2 cellular contexts compared by ENCODE assay signal in the genomic region with DNA sequence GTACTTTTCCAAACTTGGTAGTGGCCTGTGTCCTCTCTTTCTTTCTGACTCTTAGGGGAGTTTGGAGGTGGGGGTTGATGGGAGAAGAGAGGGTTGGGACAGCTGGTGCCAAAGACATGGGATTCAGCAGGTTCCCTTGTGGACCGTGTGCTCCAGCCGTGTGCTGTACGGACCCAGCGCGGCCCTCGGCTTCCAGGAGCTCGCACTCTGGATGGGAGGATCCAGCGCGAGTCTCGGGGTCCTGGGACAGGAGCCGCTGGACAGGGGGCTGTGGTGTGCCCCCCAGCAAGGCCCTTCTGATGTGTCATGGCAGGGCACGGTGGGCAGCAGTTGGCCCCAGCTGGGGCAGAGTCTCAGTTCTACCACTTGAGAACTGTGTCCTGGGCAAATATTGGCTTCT.
TF ChIP-seq lines count a peak whose summit lies in the region.

No MANE protein-coding gene starts in this region.

TF ChIP-seq in IMR-90, 13 proteins besides CTCF, POLR2A, EP300 and RAD21:
- TF ChIP-seq, protein P1, sequence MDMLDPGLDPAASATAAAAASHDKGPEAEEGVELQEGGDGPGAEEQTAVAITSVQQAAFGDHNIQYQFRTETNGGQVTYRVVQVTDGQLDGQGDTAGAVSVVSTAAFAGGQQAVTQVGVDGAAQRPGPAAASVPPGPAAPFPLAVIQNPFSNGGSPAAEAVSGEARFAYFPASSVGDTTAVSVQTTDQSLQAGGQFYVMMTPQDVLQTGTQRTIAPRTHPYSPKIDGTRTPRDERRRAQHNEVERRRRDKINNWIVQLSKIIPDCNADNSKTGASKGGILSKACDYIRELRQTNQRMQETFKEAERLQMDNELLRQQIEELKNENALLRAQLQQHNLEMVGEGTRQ (IDR thresholded peaks at IDR 0.05; ENCODE audit: low read depth, low read length), result no peak
- TF ChIP-seq RFX5 (IDR thresholded peaks at IDR 0.05; ENCODE audit: low read depth, low read length) (no peak), BHLHE40 (IDR thresholded peaks at IDR 0.05; ENCODE audit: low read depth, low read length) (no peak), CHD1 (IDR thresholded peaks at IDR 0.05; ENCODE audit: low read depth, low read length) (no peak), MXI1 (IDR thresholded peaks at IDR 0.05; ENCODE audit: borderline replicate concordance, low read depth, low read length) (no peak), CEBPB (IDR thresholded peaks at IDR 0.05; ENCODE audit: low read depth, low read length) (no peak), MAZ (IDR thresholded peaks at IDR 0.05; ENCODE audit: borderline replicate concordance, low read depth, low read length) (no peak), FOS (IDR thresholded peaks at IDR 0.05; ENCODE audit: low read depth, low read length) (no peak), MAFK (IDR thresholded peaks at IDR 0.05; ENCODE audit: low read depth, low read length) (no peak), SMC3 (IDR thresholded peaks at IDR 0.05; ENCODE audit: low read depth, low read length) (no peak), RCOR1 (IDR thresholded peaks at IDR 0.05; ENCODE audit: insufficient replicate concordance, low read length) (no peak), NFE2L2 (IDR thresholded peaks at IDR 0.05; ENCODE audit: low read depth, low read length) (no peak)
- TF ChIP-seq, protein P2, sequence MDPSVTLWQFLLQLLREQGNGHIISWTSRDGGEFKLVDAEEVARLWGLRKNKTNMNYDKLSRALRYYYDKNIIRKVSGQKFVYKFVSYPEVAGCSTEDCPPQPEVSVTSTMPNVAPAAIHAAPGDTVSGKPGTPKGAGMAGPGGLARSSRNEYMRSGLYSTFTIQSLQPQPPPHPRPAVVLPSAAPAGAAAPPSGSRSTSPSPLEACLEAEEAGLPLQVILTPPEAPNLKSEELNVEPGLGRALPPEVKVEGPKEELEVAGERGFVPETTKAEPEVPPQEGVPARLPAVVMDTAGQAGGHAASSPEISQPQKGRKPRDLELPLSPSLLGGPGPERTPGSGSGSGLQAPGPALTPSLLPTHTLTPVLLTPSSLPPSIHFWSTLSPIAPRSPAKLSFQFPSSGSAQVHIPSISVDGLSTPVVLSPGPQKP (IDR thresholded peaks at IDR 0.05; ENCODE audit: borderline replicate concordance, low read depth, low read length), result no peak
TF ChIP-seq in IMR-90: peak in this region for 0.

TF ChIP-seq in K562, 482 proteins besides CTCF, POLR2A, EP300 and RAD21:
- no peak for TF ChIP-seq JUN (IDR thresholded peaks at IDR 0.05; ENCODE audit: borderline replicate concordance, low read depth, low read length)
- TF ChIP-seq JUN (CRISPR knock-in tag; IDR thresholded peaks at IDR 0.05; ENCODE audit: borderline replicate concordance), result no peak
- TF ChIP-seq POLR2G (IDR thresholded peaks at IDR 0.05; ENCODE audit: low read depth, low read length), result 0 out of 2 replicates have a peak, but pooled peaks have one; percentile 5
